In genomic region chr18:21242141-21243040, GRCh38 we compare ENCODE assay signal across 8 cellular contexts. TPM values are rescaled to one million over a fixed set of nuclear protein-coding genes. Genes with fewer than 3 reads are reported as not detected.
DNase-seq lines count a peak whose midpoint lies in the region; ATAC-seq and TF ChIP-seq lines count a peak whose summit lies in the region.

Gene GREB1L, plus strand, starts transcription at chr18:21242232. Its CDS starts 141,287 bp downstream, at chr18:21383519.

- H3K27ac Mint-ChIP-seq in Calu3 (ENCODE audit: unreplicated experiment), result no peak within 1 kb of the TSS
- H3K27ac Mint-ChIP-seq in HFFc6, result peak within 1 kb of the TSS; percentile 58; the same call in 1 of the 2 replicates

- H3K9me3 ChIP-seq in Panc1 (ENCODE audit: control insufficient read depth, insufficient read depth, low read depth, low read length), result no peaks in the 10 kb centered on the region
- no peaks in the 10 kb centered on the region for H3K9me3 ChIP-seq in ectodermal cell (ENCODE audit: control insufficient read depth, low read length)
- no peaks in the 10 kb centered on the region for H3K9me3 ChIP-seq in stomach

- POLR2A ChIA-PET in Panc1 (lab: Charles Lee), result interaction anchor here (0.6 kb wide), 1 partner anchor 17 kb away, joined by 5 read pairs; no protein-coding TSS in a partner anchor

- no peaks in the 10 kb centered on the region for H3K36me3 ChIP-seq in Panc1 (ENCODE audit: control insufficient read depth, insufficient read depth, low read length)
- H3K36me3 ChIP-seq in ectodermal cell (ENCODE audit: control insufficient read depth, insufficient read depth, low read length), result no peaks in the 10 kb centered on the region
- no peaks in the 10 kb centered on the region for H3K36me3 ChIP-seq in stomach

- CTCF ChIA-PET in Calu3 (lab: Charles Lee), result interaction anchor here (1.0 to 1.1 kb wide), 2 partner anchors 28 to 191 kb away, joined by 3 read pairs; no protein-coding TSS in a partner anchor
- CTCF ChIA-PET in Panc1 (lab: Charles Lee), result interaction anchor here (0.6 to 0.7 kb wide), 2 partner anchors 200 to 305 kb away, joined by 4 to 8 read pairs; no protein-coding TSS in a partner anchor

- H3K4me1 ChIP-seq in Panc1 (ENCODE audit: control insufficient read depth, insufficient read depth, low read length), result no peaks in the 10 kb centered on the region; the same call in 1 of the 2 replicates
- peaks cover 14% of the 10 kb centered on the region for H3K4me1 ChIP-seq in ectodermal cell (ENCODE audit: control insufficient read depth, insufficient read depth, low read length)
- H3K4me1 ChIP-seq in stomach, result peaks cover 21 to 27% (median 24%) of the 10 kb centered on the region in 4 donors

- peak within 1 kb of the TSS; percentile 72 for H3K27ac ChIP-seq in Panc1 (ENCODE audit: low read length)
- H3K27ac ChIP-seq in ectodermal cell (ENCODE audit: insufficient read depth, low read depth, low read length, poor library complexity, severe bottlenecking), result peak within 1 kb of the TSS; percentile 79
- peak within 1 kb of the TSS in 2 of 5 donors; percentile 3 to 26 for H3K27ac ChIP-seq in stomach

- ATAC-seq in Panc1, result peak; percentile 96

- H3K4me3 Mint-ChIP-seq in Calu3 (ENCODE audit: low read depth, unreplicated experiment) (peak within 1 kb of the TSS; percentile 76), HFFc6 (peak within 1 kb of the TSS; percentile 93)

- in situ Hi-C loops in Panc1 (cut with HindIII; ENCODE audit: low pct_unique_long_range_greater_than_20kb, low sequenced_read_pairs), result no loop called here

- H3K4me1 Mint-ChIP-seq in Calu3 (ENCODE audit: low read depth, unreplicated experiment), result peaks cover 10% of the 10 kb centered on the region
- H3K4me1 Mint-ChIP-seq in HFFc6 (ENCODE audit: low read depth), result peaks cover 40% of the 10 kb centered on the region

- WGBS in ectodermal cell, 2 experiments, result 0% methylated on average over 115 of the region's 115 CpGs
- WGBS in stomach, 5 donors, result 1 to 7% (median 2%) methylated on average over 45 to 115 of the region's 115 CpGs

- H3K9me3 Mint-ChIP-seq in Calu3 (ENCODE audit: low read depth, unreplicated experiment), result no peaks in the 10 kb centered on the region
- no peaks in the 10 kb centered on the region for H3K9me3 Mint-ChIP-seq in HFFc6

- TF ChIP-seq EP300 in stomach (IDR thresholded peaks at IDR 0.05), result no peak

- H3K36me3 Mint-ChIP-seq in Calu3 (ENCODE audit: insufficient read depth, unreplicated experiment) (peaks cover 24% of the 10 kb centered on the region), HFFc6 (ENCODE audit: low read depth) (no peaks in the 10 kb centered on the region)

- no peak for TF ChIP-seq POLR2A in stomach (IDR thresholded peaks at IDR 0.05)

- H3K27me3 Mint-ChIP-seq in Calu3 (ENCODE audit: unreplicated experiment), result no peaks in the 10 kb centered on the region
- H3K27me3 Mint-ChIP-seq in HFFc6 (ENCODE audit: insufficient read depth), result peaks cover 6% of the 10 kb centered on the region; the same call in 1 of the 2 replicates

- H3K27me3 ChIP-seq in Panc1 (ENCODE audit: control insufficient read depth, insufficient read depth, low read length) (no peaks in the 10 kb centered on the region), ectodermal cell (ENCODE audit: control insufficient read depth, insufficient read depth, low read length, poor library complexity, severe bottlenecking) (no peaks in the 10 kb centered on the region), stomach (peaks cover 6 to 66% (median 34%) of the 10 kb centered on the region in 3 donors)

- peak within 1 kb of the TSS; percentile 59 to 65 for H3K4me3 ChIP-seq in Panc1 (ENCODE audit: low read depth in 2 of 2, low read length in 2 of 2)
- peak within 1 kb of the TSS; percentile 96 for H3K4me3 ChIP-seq in ectodermal cell (ENCODE audit: insufficient read depth, low read depth, low read length)
- H3K4me3 ChIP-seq in stomach, result peak within 1 kb of the TSS; percentile 49 to 85 (median 60)

- DNase-seq in Calu3 (peak; percentile 85), HFFc6 (peak; percentile 60), Panc1 (ENCODE audit: low read depth, low spot score) (no peak), lung microvascular endothelial cell (ENCODE audit: low read depth in 2 of 2) (peak; percentile 70 to 71), stomach (peak; percentile 63), NAMALWA (ENCODE audit: low spot score) (no peak)
- DNase-seq in NK-92 treated with Interleukin-12 subunit alpha and Interleukin-12 subunit beta, amount 100 ng/mL, for 24 hours (lab: John Stamatoyannopoulos, UW), result no peak

- intact Hi-C loops in Calu3 (cut with micrococcal nuclease; ENCODE audit: unreplicated experiment) (loop anchor here (5.0 kb wide), 1 partner anchor 200 kb away; no protein-coding TSS in a partner anchor), Panc1 (cut with micrococcal nuclease; ENCODE audit: unreplicated experiment) (no loop called here), stomach (cut with DNase I; ENCODE audit: low total_unique reads) (no loop called here)

- BruUV-seq in Calu3 (replicated peaks; lab: Mats Ljungman, UMichigan) (no TSS peak), Panc1 (replicated peaks; lab: Mats Ljungman, UMichigan) (no TSS peak)

- no peak for TF ChIP-seq CTCF in Calu3 (IDR thresholded peaks at IDR 0.05; ENCODE audit: unreplicated experiment)
- TF ChIP-seq CTCF in HFFc6 (IDR thresholded peaks at IDR 0.05), result peak; percentile 64
- peak; percentile 70 for TF ChIP-seq CTCF in Panc1 (IDR thresholded peaks at IDR 0.05)
- TF ChIP-seq CTCF in stomach (IDR thresholded peaks at IDR 0.05), result peak in 1 of 7 experiments; percentile 7

RNA-seq across cellular contexts. Expression of gene GREB1L, which starts in this region (rescaled TPM):
- total RNA-seq in Calu3 (2022), result 3.8 and 4.5 TPM in 2 replicates
- 10 to 100 TPM in 2 of 6 experiments, 1 to 10 TPM in 4; 1.9 to 10.8 (median 2.3) TPM for total RNA-seq in HFFc6 (2021; fragmentation: NEBNext Ultra II Directional; extraction: Animal tissue kit (Norgen Biotek cat#: 25700))
- total RNA-seq in Panc1 (2021; ENCODE audit: unreplicated experiment), result 11.0 TPM
- 6.3 TPM for polyA plus RNA-seq in Panc1 (2012; ENCODE audit: insufficient read length)
- polyA plus RNA-seq in ectodermal cell (2013, experiment 1 of 4), result 280 TPM
- 365 TPM for polyA plus RNA-seq in ectodermal cell (2013, experiment 2 of 4)
- 176 TPM for polyA plus RNA-seq in ectodermal cell (2013, experiment 3 of 4)
- polyA plus RNA-seq in ectodermal cell (2013, experiment 4 of 4), result 220 TPM
- total RNA-seq in lung microvascular endothelial cell, result 2.0 and 3.1 TPM in 2 replicates
- total RNA-seq in stomach, result 10 to 100 TPM in 1 of 5 donors, 1 to 10 TPM in 1, under 1 TPM in 3; 0.43 to 77.6 (median 0.87) TPM
- polyA plus RNA-seq in stomach, result under 1 TPM in 2 of 3 donors, not detected in 1; 0.15 TPM

Comparison
In these comparisons a context has a peak if more than half of its experiments do, and no peak if none do; other contexts are left out.
1. DNase-seq: peak in Calu3 (single experiment), HFFc6 (single experiment), lung microvascular endothelial cell (2 of 2) and stomach (single experiment); none in Panc1 (single experiment), NK-92 treated with Interleukin-12 subunit alpha and Interleukin-12 subunit beta, amount 100 ng/mL, for 24 hours (single experiment) and NAMALWA (single experiment).
2. Peak in every context shown above with its lines, with median percentiles within 50 percentile points of each other: H3K4me3 ChIP-seq.